In genomic region chr17:32940706-32941390, GRCh38 we compare ENCODE assay signal across 20 cellular contexts. TPM values are rescaled to one million over a fixed set of nuclear protein-coding genes. Genes with fewer than 3 reads are reported as not detected.
"Had no signal": no experiment of that assay in that cellular context is flagged by ENCODE, and none has a peak within 500 bp of the region (broad histone marks: within the 10 kb centered on the region; RNA-seq: fewer than 3 reads in every experiment).

No MANE protein-coding gene starts in this region.

- H3K4me3 ChIP-seq: body of pancreas, dorsolateral prefrontal cortex, tibial nerve, vagina had no signal

- H3K9me3 ChIP-seq: body of pancreas, vagina had no signal

- H3K27me3 Mint-ChIP-seq: progenitor cell of endocrine pancreas had no signal

- H3K9me3 Mint-ChIP-seq: stimulated activated naive CD8-positive, alpha-beta T cell treated with anti-CD3 and anti-CD28 coated beads, Interleukin-15, Interleukin-2, amounts not matched to agents 100 ng/mL and 50 ng/mL, for 24 hours had no signal

- H3K27ac ChIP-seq: body of pancreas, dorsolateral prefrontal cortex, tibial nerve, vagina had no signal

- H3K27ac Mint-ChIP-seq: activated CD4-positive, alpha-beta T cell treated with anti-CD3 and anti-CD28 coated beads, Interleukin-2, amount 10 ng/mL, durations not matched to agents 7 days and 5 days; activated CD8-positive, alpha-beta T cell treated with anti-CD3 and anti-CD28 coated beads, Interleukin-2, amount 10 ng/mL, durations not matched to agents 7 days and 5 days; activated naive CD4-positive, alpha-beta T cell treated with anti-CD3 and anti-CD28 coated beads for 36 hours; activated T-cell treated with anti-CD3 and anti-CD28 coated beads, Interleukin-2, amount 50 U/mL, for 24 hours; stimulated activated naive CD8-positive, alpha-beta T cell treated with anti-CD3 and anti-CD28 coated beads, Interleukin-15, Interleukin-2, amounts not matched to agents 100 ng/mL and 50 ng/mL, for 24 hours had no signal

- DNase-seq: activated CD4-positive, alpha-beta T cell treated with anti-CD3 and anti-CD28 coated beads, Interleukin-2, amount 10 ng/mL, durations not matched to agents 7 days and 5 days; activated CD8-positive, alpha-beta T cell treated with anti-CD3 and anti-CD28 coated beads, Interleukin-2, amount 10 ng/mL, durations not matched to agents 7 days and 5 days; activated naive CD4-positive, alpha-beta T cell treated with anti-CD3 and anti-CD28 coated beads for 36 hours; activated T-cell treated with anti-CD3 and anti-CD28 coated beads, Interleukin-2, amount 50 U/mL, for 24 hours; caudate nucleus; dorsolateral prefrontal cortex; foreskin melanocyte; glutamatergic neuron; hypothalamus; stimulated activated CD4-positive, alpha-beta T cell treated with anti-CD3 and anti-CD28 coated beads, Interleukin-2, amount 100 ng/mL, for 24 hours; T-helper 9 cell had no signal

- ATAC-seq: activated CD4-positive, CD25-positive, alpha-beta regulatory T cell treated with anti-CD3 and anti-CD28 coated beads, Interleukin-2, amount 50 U/mL, for 24 hours; activated CD8-positive, alpha-beta T cell treated with anti-CD3 and anti-CD28 coated beads, Interleukin-2, amount 10 ng/mL, durations not matched to agents 7 days and 5 days; body of pancreas; left lobe of liver had no signal

- H3K4me3 Mint-ChIP-seq: activated CD4-positive, alpha-beta T cell treated with anti-CD3 and anti-CD28 coated beads, Interleukin-2, amount 10 ng/mL, durations not matched to agents 7 days and 5 days; activated CD8-positive, alpha-beta T cell treated with anti-CD3 and anti-CD28 coated beads, Interleukin-2, amount 10 ng/mL, durations not matched to agents 7 days and 5 days; activated naive CD4-positive, alpha-beta T cell treated with anti-CD3 and anti-CD28 coated beads for 36 hours; activated T-cell treated with anti-CD3 and anti-CD28 coated beads, Interleukin-2, amount 50 U/mL, for 24 hours; stimulated activated naive CD8-positive, alpha-beta T cell treated with anti-CD3 and anti-CD28 coated beads, Interleukin-15, Interleukin-2, amounts not matched to agents 100 ng/mL and 50 ng/mL, for 24 hours had no signal

- H3K27me3 ChIP-seq: body of pancreas, tibial nerve, vagina had no signal

RNA-seq across cellular contexts. Expression of gene TMEM98, which starts 12.9 kb away (rescaled TPM):
- total RNA-seq: activated CD8-positive, alpha-beta T cell treated with anti-CD3 and anti-CD28 coated beads, Interleukin-2, amount 10 ng/mL, durations not matched to agents 7 days and 5 days; activated naive CD4-positive, alpha-beta T cell treated with anti-CD3 and anti-CD28 coated beads for 36 hours had no signal

RNA-seq across cellular contexts. Expression of gene SPACA3, which starts 50.8 kb away (rescaled TPM):
- total RNA-seq: activated CD4-positive, alpha-beta T cell treated with anti-CD3 and anti-CD28 coated beads, Interleukin-2, amount 10 ng/mL, durations not matched to agents 7 days and 5 days; activated CD8-positive, alpha-beta T cell treated with anti-CD3 and anti-CD28 coated beads, Interleukin-2, amount 10 ng/mL, durations not matched to agents 7 days and 5 days; activated naive CD4-positive, alpha-beta T cell treated with anti-CD3 and anti-CD28 coated beads for 36 hours; dorsolateral prefrontal cortex; left lobe of liver; lung microvascular endothelial cell; osteoblast; progenitor cell of endocrine pancreas; tibial nerve; vagina had no signal
